10 cellular contexts compared by ENCODE assay signal in the genomic region with DNA sequence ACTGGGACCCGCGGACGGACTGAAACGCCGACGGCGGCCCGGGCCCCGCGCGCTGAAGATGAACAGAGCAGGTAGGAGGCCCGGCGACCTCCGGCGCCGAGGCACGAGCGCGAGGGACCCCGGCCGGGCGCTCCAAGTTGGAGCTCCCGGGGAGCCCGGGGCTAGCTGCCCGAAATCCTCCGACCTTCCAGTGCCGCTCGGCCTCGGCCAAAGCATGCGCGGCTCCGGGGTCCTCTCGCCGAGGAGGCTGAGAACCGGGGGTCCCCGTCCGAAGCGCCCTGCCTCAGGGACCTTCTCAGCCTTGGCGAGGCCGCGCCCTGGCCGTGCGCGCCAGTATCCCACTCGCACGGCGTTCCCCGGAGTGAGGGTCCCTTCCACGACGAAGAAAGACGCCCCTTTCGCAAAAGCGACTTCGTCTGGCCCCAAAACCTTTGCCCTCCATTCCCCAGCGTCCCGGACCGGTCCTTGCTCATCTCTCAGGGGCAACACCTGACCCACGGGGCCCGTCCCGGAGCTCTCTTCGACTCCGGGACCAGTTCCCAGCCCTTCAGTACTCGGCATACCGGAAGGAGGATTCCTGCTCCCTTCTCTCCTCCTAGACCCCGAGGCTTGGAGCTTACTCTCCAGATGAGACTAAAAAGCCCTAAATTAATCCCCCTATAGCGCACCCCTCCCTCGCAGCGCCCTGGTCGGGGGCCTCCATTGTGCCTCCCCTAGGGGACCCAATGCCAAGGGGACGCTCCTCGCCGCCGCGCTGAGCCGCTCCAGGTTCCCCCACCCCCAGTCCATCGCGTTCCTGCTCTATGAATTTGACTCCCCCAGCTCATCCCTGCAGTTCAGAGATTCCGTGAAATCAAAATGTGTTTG. TPM values are rescaled to one million over a fixed set of nuclear protein-coding genes. Genes with fewer than 3 reads are reported as not detected.
DNase-seq lines count a peak whose midpoint lies in the region; ATAC-seq and TF ChIP-seq lines count a peak whose summit lies in the region.
"Had no signal": no experiment of that assay in that cellular context is flagged by ENCODE, and none has a peak within 500 bp of the region (broad histone marks: within the 10 kb centered on the region; RNA-seq: fewer than 3 reads in every experiment).

No MANE protein-coding gene starts in this region.

- intact Hi-C loops in stomach (cut with DNase I; ENCODE audit: low total_unique reads), result no loop called here

- H3K27me3 ChIP-seq in stomach, result peaks cover 0 to 81% (median 15%) of the 10 kb centered on the region in 3 donors

- H3K27ac Mint-ChIP-seq in WTC11, result no peak overlapping the region

- TF ChIP-seq CTCF in WTC11 (IDR thresholded peaks at IDR 0.05) (no peak), epithelial cell of proximal tubule (conservative IDR thresholded peaks at IDR 0.05; ENCODE audit: low read depth, low read length) (no peak), stomach (IDR thresholded peaks at IDR 0.05) (no peak)

- no peak overlapping the region for H3K27ac ChIP-seq in mesodermal cell (ENCODE audit: low read depth, low read length, severe bottlenecking)
- H3K27ac ChIP-seq in stomach, result peak overlapping the region; percentile 54 to 82 (median 79)

- H3K9me3 ChIP-seq in mesodermal cell (ENCODE audit: control insufficient read depth, low read length), result no peaks in the 10 kb centered on the region
- no peaks in the 10 kb centered on the region for H3K9me3 ChIP-seq in stomach

- in situ Hi-C loops in ACHN (cut with HindIII; ENCODE audit: low pct_ligation_motif_present, low pct_unique_long_range_greater_than_20kb, low sequenced_read_pairs), result no loop called here

- peak overlapping the region; percentile 64 for H3K4me3 ChIP-seq in epithelial cell of proximal tubule (ENCODE audit: low read depth, low read length)
- H3K4me3 ChIP-seq in mesodermal cell (ENCODE audit: extremely low read depth, insufficient read depth, low read length, poor library complexity, severe bottlenecking), result peak overlapping the region; percentile 52
- peak overlapping the region; percentile 50 to 63 (median 54) for H3K4me3 ChIP-seq in stomach

- H3K4me1 Mint-ChIP-seq in WTC11, result peaks cover 39% of the 10 kb centered on the region

- TF ChIP-seq EP300 in stomach (IDR thresholded peaks at IDR 0.05), result no peak

- peak; percentile 56 for ATAC-seq in WTC11

- WGBS in mesodermal cell (ENCODE audit: insufficient coverage in 2 of 2), 2 experiments, result 1 to 2% methylated on average over 63 to 67 of the region's 78 CpGs
- WGBS in stomach, 5 donors, result 3 to 8% (median 5%) methylated on average over 29 to 78 of the region's 78 CpGs

- POLR2A ChIA-PET in WTC11 (lab: Charles Lee), result interaction anchor here (0.6 to 1.0 kb wide), 2 partner anchors 67 to 110 kb away, joined by 3 read pairs; no protein-coding TSS in a partner anchor

- H3K27me3 Mint-ChIP-seq in WTC11 (ENCODE audit: low read depth), result peaks cover 51% of the 10 kb centered on the region

- no peak for TF ChIP-seq POLR2A in stomach (IDR thresholded peaks at IDR 0.05)

- peak overlapping the region; percentile 93 for H3K4me3 Mint-ChIP-seq in WTC11

- H3K4me1 ChIP-seq in mesodermal cell (ENCODE audit: control insufficient read depth, insufficient read depth, low read length, poor library complexity, severe bottlenecking) (peaks cover 7% of the 10 kb centered on the region), stomach (peaks cover 0 to 20% (median 14%) of the 10 kb centered on the region in 4 donors)

- CTCF ChIA-PET in WTC11 (lab: Charles Lee), result interaction anchor here (0.6 to 1.5 kb wide), 13 partner anchors 12 to 115 kb away, joined by 3 to 5 read pairs (median 3); no protein-coding TSS in a partner anchor

- H3K36me3 ChIP-seq in mesodermal cell (ENCODE audit: control insufficient read depth, insufficient read depth, low read length) (no peaks in the 10 kb centered on the region), stomach (no peaks in the 10 kb centered on the region)

- peak; percentile 38 for DNase-seq in WTC11 (ENCODE audit: low spot score)
- no peak for DNase-seq in epithelial cell of proximal tubule (ENCODE audit: low read depth)
- DNase-seq in stomach, result no peak
- DNase-seq in kidney tubule cell (ENCODE audit: low spot score), result no peak
- no peak for DNase-seq in NCI-H1694 treated with DMSO at 0.1 percent for 48 hours (lab: John Stamatoyannopoulos, UW)
- no peak for DNase-seq in ACHN
- no peak for DNase-seq in NCI-H82 treated with DMSO at 0.1 percent for 48 hours (lab: John Stamatoyannopoulos, UW; ENCODE audit: unreplicated experiment)
- DNase-seq: NCI-H2171 treated with DMSO at 0.1 percent for 48 hours, nucleus accumbens had no signal

- H3K9me3 Mint-ChIP-seq in WTC11, result no peaks in the 10 kb centered on the region

- no peaks in the 10 kb centered on the region for H3K36me3 Mint-ChIP-seq in WTC11

TF ChIP-seq in WTC11, 78 proteins besides CTCF, POLR2A, EP300 and RAD21:
- TF ChIP-seq PRDM15 (CRISPR knock-in tag; IDR thresholded peaks at IDR 0.05) (peak; percentile 64; the same call in 1 of the 2 replicates), KAT7 (CRISPR knock-in tag; IDR thresholded peaks at IDR 0.05; ENCODE audit: borderline replicate concordance) (0 out of 2 replicates have a peak, but pooled peaks have one; percentile 5), TEAD4 (CRISPR knock-in tag; IDR thresholded peaks at IDR 0.05) (no peak)
- TF ChIP-seq, protein P1, sequence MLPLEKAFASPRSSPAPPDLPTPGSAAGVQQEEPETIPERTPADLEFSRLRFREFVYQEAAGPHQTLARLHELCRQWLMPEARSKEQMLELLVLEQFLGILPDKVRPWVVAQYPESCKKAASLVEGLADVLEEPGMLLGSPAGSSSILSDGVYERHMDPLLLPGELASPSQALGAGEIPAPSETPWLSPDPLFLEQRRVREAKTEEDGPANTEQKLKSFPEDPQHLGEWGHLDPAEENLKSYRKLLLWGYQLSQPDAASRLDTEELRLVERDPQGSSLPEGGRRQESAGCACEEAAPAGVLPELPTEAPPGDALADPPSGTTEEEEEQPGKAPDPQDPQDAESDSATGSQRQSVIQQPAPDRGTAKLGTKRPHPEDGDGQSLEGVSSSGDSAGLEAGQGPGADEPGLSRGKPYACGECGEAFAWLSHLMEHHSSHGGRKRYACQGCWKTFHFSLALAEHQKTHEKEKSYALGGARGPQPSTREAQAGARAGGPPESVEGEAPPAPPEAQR (CRISPR knock-in tag; IDR thresholded peaks at IDR 0.05), result no peak

RNA-seq across cellular contexts. Expression of gene FGD5, which starts 7.7 kb away (rescaled TPM):
- total RNA-seq in WTC11 (2021), result 18.3 to 20.0 TPM (median 19.3 TPM) in 3 replicates
- 0.06 TPM in 1 of 2 replicates, not detected in the other for total RNA-seq in epithelial cell of proximal tubule
- polyA plus RNA-seq in mesodermal cell (2013, experiment 1 of 2), result 39.9 TPM
- polyA plus RNA-seq in mesodermal cell (2013, experiment 2 of 2), result 27.6 TPM
- 10 to 100 TPM in 3 of 5 donors, 1 to 10 TPM in 2; 1.2 to 34.1 (median 13.3) TPM for total RNA-seq in stomach
- polyA plus RNA-seq in stomach, result 1 to 10 TPM; 2.7 to 9.5 (median 8.5) TPM
